8 cellular contexts compared by ENCODE assay signal in the genomic region with DNA sequence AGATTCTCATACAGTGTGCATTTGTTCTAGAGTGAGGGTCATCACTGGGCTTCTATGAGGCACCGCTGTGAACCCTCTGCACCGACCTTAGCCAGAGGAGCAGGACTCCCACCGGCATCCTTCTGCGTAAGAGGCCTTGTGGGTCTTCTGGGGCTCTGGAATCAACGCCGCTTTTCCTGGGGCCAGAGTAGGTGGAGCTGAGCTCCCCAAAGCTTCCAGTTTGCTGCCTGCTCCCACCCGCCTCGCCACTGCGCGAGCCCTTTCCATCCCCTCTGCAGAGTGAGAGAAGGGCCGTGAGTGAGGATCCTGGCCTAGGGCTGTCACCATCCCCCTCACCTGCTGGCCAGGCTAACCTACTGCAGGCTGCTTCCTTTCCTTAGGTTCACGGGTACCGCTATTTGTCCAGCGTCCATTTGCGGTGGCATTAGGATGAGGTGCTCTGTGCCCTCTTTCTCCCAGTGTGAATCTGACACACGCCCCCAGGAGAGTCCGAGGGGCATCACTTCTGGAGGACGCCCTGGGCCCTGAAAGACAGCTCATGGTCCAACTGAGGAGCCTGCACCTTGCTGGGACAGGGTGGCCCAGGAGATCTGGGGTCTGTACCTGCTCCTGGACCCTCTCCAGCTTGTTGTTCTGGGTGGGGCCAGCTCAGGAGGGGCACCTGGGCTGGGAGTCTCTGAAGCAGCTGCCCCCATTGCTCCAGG. TPM values are rescaled to one million over a fixed set of nuclear protein-coding genes. Genes with fewer than 3 reads are reported as not detected.
DNase-seq lines count a peak whose midpoint lies in the region; ATAC-seq, FAIRE-seq and TF ChIP-seq lines count a peak whose summit lies in the region.

No MANE protein-coding gene starts in this region.

- POLR2A ChIA-PET in H1 (lab: Charles Lee; ENCODE audit: partially characterized antibody): no interaction called here

- TF ChIP-seq RAD21 in H1 (IDR thresholded peaks at IDR 0.05 in 1 of 2, conservative IDR thresholded peaks at IDR 0.05 in 1 of 2; ENCODE audit: low read depth in 2 of 2, low read length in 2 of 2): peak; percentile 38 to 50

- H3K4me2 ChIP-seq in KMS-11: peak overlapping the region; percentile 49; the same call in 1 of the 2 replicates
- H3K4me2 ChIP-seq in H1 (ENCODE audit: insufficient read depth in 1 of 2, low read depth in 2 of 2, low read length in 2 of 2): no peak overlapping the region

- H3K23ac ChIP-seq in H1 (ENCODE audit: insufficient read length): no peak overlapping the region

- no peak overlapping the region for H3K56ac ChIP-seq in H1 (replicated peaks; ENCODE audit: insufficient read length, low read depth, low read length)

- CTCF ChIA-PET in H1 (lab: Charles Lee; ENCODE audit: partially characterized antibody): interaction anchor here (0.7 to 7.6 kb wide), 56 partner anchors 8 to 495 kb away, joined by 3 to 80 read pairs (median 4); no protein-coding TSS in a partner anchor

- H2BK12ac ChIP-seq in H1 (ENCODE audit: low read depth, low read length): no peak overlapping the region

- TF ChIP-seq CTCF in KMS-11 (conservative IDR thresholded peaks at IDR 0.05; ENCODE audit: low read depth, low read length) (no peak), H1 (IDR thresholded peaks at IDR 0.05; ENCODE audit: control extremely low read depth in 1 of 3, insufficient read depth in 1 of 3, low read depth in 1 of 3, low read length in 3 of 3) (peak; percentile 48 to 67 (median 64)), GM20000 (IDR thresholded peaks at IDR 0.05; ENCODE audit: extremely low read depth, missing control alignments) (no peak)

- H3K4ac ChIP-seq in H1 (replicated peaks; ENCODE audit: insufficient read length, low read depth, low read length): no peak overlapping the region

- FAIRE-seq in H1 (lab: Jason Lieb, UNC): no peak

- H3K27me3 ChIP-seq in KMS-11 (ENCODE audit: insufficient read depth, low read depth) (no peaks in the 10 kb centered on the region; the same call in none of the 2 replicates), H1 (replicated peaks in 1 of 4; ENCODE audit: control insufficient read depth in 3 of 4, extremely low read depth in 1 of 4, insufficient read depth in 3 of 4, low read length in 3 of 4) (no peaks in the 10 kb centered on the region), thymus (ENCODE audit: control insufficient read depth, insufficient read depth) (no peaks in the 10 kb centered on the region)

- H4K8ac ChIP-seq in H1 (ENCODE audit: extremely low read depth, insufficient read depth, low read length): no peak overlapping the region; the same call in 1 of the 2 replicates

- H3K4me3 ChIP-seq in KMS-11 (IDR thresholded peaks at IDR 0.05; ENCODE audit: insufficient read depth, low read depth, low read length): no peak overlapping the region
- H3K4me3 ChIP-seq in H1 (ENCODE audit: extremely low read depth in 1 of 4, insufficient read depth in 2 of 4, low read depth in 3 of 4, low read length in 4 of 4): no peak overlapping the region
- no peak overlapping the region for H3K4me3 ChIP-seq in thymus (ENCODE audit: low read length)

- ATAC-seq in Right ventricle myocardium inferior: no peak

- H3K4me1 ChIP-seq in KMS-11 (ENCODE audit: low read depth, poor library complexity, severe bottlenecking) (peaks cover 10% of the 10 kb centered on the region), H1 (replicated peaks in 1 of 4; ENCODE audit: control insufficient read depth in 3 of 4, insufficient read depth in 4 of 4, low read length in 3 of 4) (peaks cover 0 to 7% (median 1%) of the 10 kb centered on the region in 4 experiments; a peak in 2 of 7 replicates), thymus (ENCODE audit: control insufficient read depth, insufficient read depth, low read length) (peaks cover 12% of the 10 kb centered on the region)

- H2BK120ac ChIP-seq in H1 (replicated peaks; ENCODE audit: low read depth, low read length): no peak overlapping the region

- H4K5ac ChIP-seq in H1 (ENCODE audit: insufficient read length, low read depth, low read length): no peak overlapping the region

- H3K79me2 ChIP-seq in KMS-11 (ENCODE audit: insufficient read depth, low read depth): no peaks in the 10 kb centered on the region
- no peaks in the 10 kb centered on the region for H3K79me2 ChIP-seq in H1 (ENCODE audit: control insufficient read depth in 1 of 2, insufficient read depth in 2 of 2, low read length in 2 of 2)

- TF ChIP-seq POLR2A in H1 (IDR thresholded peaks at IDR 0.05; ENCODE audit: control extremely low read depth in 1 of 2, low read depth in 2 of 2, low read length in 2 of 2): no peak

- H3K79me1 ChIP-seq in H1 (ENCODE audit: low read depth, low read length): no peaks in the 10 kb centered on the region

- no peak overlapping the region for H4K91ac ChIP-seq in H1 (replicated peaks; ENCODE audit: insufficient read length, low read length)

- no peak overlapping the region for H3K14ac ChIP-seq in H1 (ENCODE audit: insufficient read length)

- H3K9me3 ChIP-seq in H1 (ENCODE audit: insufficient read depth in 2 of 2, low read depth in 1 of 2, low read length in 1 of 2): no peaks in the 10 kb centered on the region
- H3K9me3 ChIP-seq in thymus (ENCODE audit: control insufficient read depth): no peaks in the 10 kb centered on the region

- H4K20me1 ChIP-seq in KMS-11 (ENCODE audit: insufficient read depth) (no peaks in the 10 kb centered on the region), H1 (replicated peaks in 1 of 2; ENCODE audit: control insufficient read depth in 1 of 2, insufficient read depth in 2 of 2, low read length in 2 of 2) (no peaks in the 10 kb centered on the region)

- TF ChIP-seq EP300 in H1 (IDR thresholded peaks at IDR 0.05; ENCODE audit: borderline replicate concordance in 1 of 2, low read depth in 2 of 2, low read length in 2 of 2): no peak

- H3K23me2 ChIP-seq in H1 (ENCODE audit: low read depth, low read length): no peaks in the 10 kb centered on the region

- no peak overlapping the region for H2BK5ac ChIP-seq in H1 (ENCODE audit: low read depth, low read length)

- H2AFZ ChIP-seq in KMS-11 (ENCODE audit: low read depth) (peak overlapping the region; percentile 66), H1 (ENCODE audit: low read length) (no peak overlapping the region)

- peak; percentile 25 for DNase-seq in Right ventricle myocardium inferior (ENCODE audit: missing footprints)
- DNase-seq in cardiac septum (ENCODE audit: low spot score): no peak
- DNase-seq in H1 (ENCODE audit: low read depth in 1 of 2, low spot score in 2 of 2): peak in 1 of 2 experiments; percentile 78
- DNase-seq in GM20000 (ENCODE audit: low spot score): no peak
- no peak for DNase-seq in NCI-H226
- DNase-seq in NCI-H526 (lab: John Stamatoyannopoulos, UW): no peak

- H3K27ac ChIP-seq in KMS-11 (no peak overlapping the region), H1 (ENCODE audit: low read depth, low read length) (no peak overlapping the region), thymus (ENCODE audit: low read depth) (peak overlapping the region; percentile 31)

- no peak overlapping the region for H2AK5ac ChIP-seq in H1 (ENCODE audit: low read depth, low read length)

- H2BK15ac ChIP-seq in H1 (ENCODE audit: low read length): no peak overlapping the region

- H3K36me3 ChIP-seq in KMS-11 (ENCODE audit: insufficient read depth): no peaks in the 10 kb centered on the region
- no peaks in the 10 kb centered on the region for H3K36me3 ChIP-seq in H1 (ENCODE audit: control insufficient read depth in 2 of 4, insufficient read depth in 4 of 4, low read length in 3 of 4)
- H3K36me3 ChIP-seq in thymus (ENCODE audit: control insufficient read depth, insufficient read depth): no peaks in the 10 kb centered on the region

- no peak overlapping the region; the same call in 1 of the 2 replicates for H3K18ac ChIP-seq in H1 (ENCODE audit: extremely low read depth, low read length)

- H2BK20ac ChIP-seq in H1 (ENCODE audit: low read length): no peak overlapping the region

- peak overlapping the region; percentile 4; the same call in 1 of the 2 replicates for H3K9ac ChIP-seq in KMS-11
- H3K9ac ChIP-seq in H1 (replicated peaks in 1 of 4; ENCODE audit: extremely low read depth in 1 of 4, low read depth in 3 of 4, low read length in 3 of 4): no peak overlapping the region

- WGBS in H1 (ENCODE audit: extremely low coverage in 1 of 2, insufficient coverage in 1 of 2, insufficient read length in 1 of 2, insufficient replicate concordance in 2 of 2, low coverage in 1 of 2, low lambda C conversion rate in 2 of 2, missing lambda C conversion rate in 1 of 2), 2 experiments: 87% methylated on average over 16 of the region's 18 CpGs; no CpG with 5 or more reads in 1 of the 2 experiments
- 90% methylated on average over 18 of the region's 18 CpGs for WGBS in thymus

- intact Hi-C loops in Right ventricle myocardium inferior (cut with DNase I): loop anchor here (5.0 kb wide), 1 partner anchor 230 kb away; the partner anchor contains the start of gene PRDM15
- intact Hi-C loops in cardiac septum (cut with DNase I): no loop called here

TF ChIP-seq in H1, 55 proteins besides CTCF, POLR2A, EP300 and RAD21 (continues in another document):
- no peak for TF ChIP-seq ASH2L (IDR thresholded peaks at IDR 0.05; ENCODE audit: low read length)
- no peak for TF ChIP-seq EZH2 (IDR thresholded peaks at IDR 0.05; ENCODE audit: low read depth, low read length, severe bottlenecking)
- no peak for TF ChIP-seq SIN3A (conservative IDR thresholded peaks at IDR 0.05 in 1 of 2, IDR thresholded peaks at IDR 0.05 in 1 of 2; ENCODE audit: low read depth in 1 of 2, low read length in 2 of 2)
- TF ChIP-seq CBX8 (IDR thresholded peaks at IDR 0.05; ENCODE audit: borderline replicate concordance, low read depth, low read length): no peak
- no peak for TF ChIP-seq USF2 (IDR thresholded peaks at IDR 0.05; ENCODE audit: low read length)
- TF ChIP-seq HDAC6 (IDR thresholded peaks at IDR 0.05; ENCODE audit: low read depth, low read length): no peak

RNA-seq across cellular contexts. Expression of gene UMODL1, which starts 36.2 kb away (rescaled TPM):
- not detected for total RNA-seq in Right ventricle myocardium inferior
- not detected for total RNA-seq in cardiac septum
- not detected in 2 replicates for total RNA-seq in H1 (2021; fragmentation: NEBNext Ultra II Directional; extraction: Animal tissue kit (Norgen Biotek cat#: 25700))
- 0.02 TPM in 1 of 2 replicates, not detected in the other for polyA plus RNA-seq in H1 (2011; rRNA removed)
- not detected for polyA plus RNA-seq in H1 (2011; cell fraction: cytosol; rRNA removed)
- polyA plus RNA-seq in H1 (2011; cell fraction: nucleus; rRNA removed): not detected
- not detected in 4 replicates for polyA plus RNA-seq in H1 (2012, experiment 1 of 2)
- polyA plus RNA-seq in H1 (2012, experiment 2 of 2): not detected
- not detected for polyA plus RNA-seq in H1 (2013, experiment 1 of 2)
- polyA plus RNA-seq in H1 (2013, experiment 2 of 2): not detected
- not detected in 2 replicates for polyA minus RNA-seq in H1 (2011; rRNA and poly(A)+ RNA removed)
- not detected for polyA minus RNA-seq in H1 (2011; cell fraction: cytosol; rRNA and poly(A)+ RNA removed)
- not detected for polyA minus RNA-seq in H1 (2011; cell fraction: nucleus; rRNA and poly(A)+ RNA removed)
- polyA plus RNA-seq in thymus: 1.4 TPM

Comparison
In these comparisons a context has a peak if more than half of its experiments do, and no peak if none do; other contexts are left out.
1. CTCF ChIP-seq: peak in H1 (3 of 3); none in KMS-11 (single experiment) and GM20000 (single experiment).